2 cellular contexts compared by ENCODE assay signal in genomic region chr17:5225668-5226457, GRCh38.
A peak's percentile ranks its signal among the peaks of the same experiment; 100 is the strongest.
TF ChIP-seq lines count a peak whose summit lies in the region.

No MANE protein-coding gene starts in this region.

TF ChIP-seq in HepG2, 621 proteins besides CTCF, POLR2A, EP300 and RAD21:
- no peak for TF ChIP-seq ZNF703 (CRISPR knock-in tag; IDR thresholded peaks at IDR 0.05; ENCODE audit: borderline replicate concordance)
- no peak for TF ChIP-seq ZNF101 (CRISPR knock-in tag; IDR thresholded peaks at IDR 0.05; ENCODE audit: borderline replicate concordance, low read depth)
- TF ChIP-seq NFE2L1 (CRISPR knock-in tag; IDR thresholded peaks at IDR 0.05; ENCODE audit: borderline replicate concordance) = no peak
- TF ChIP-seq SIN3B (IDR thresholded peaks at IDR 0.05; ENCODE audit: low read length) = no peak

TF ChIP-seq in GM12878, 131 proteins besides CTCF, POLR2A, EP300 and RAD21 (continues in another document):
- no peak for TF ChIP-seq CEBPZ (IDR thresholded peaks at IDR 0.05; ENCODE audit: low read depth, low read length)
- TF ChIP-seq MAX (IDR thresholded peaks at IDR 0.05; ENCODE audit: low read depth, low read length) = no peak
- peak; percentile 95 for TF ChIP-seq RELB (IDR thresholded peaks at IDR 0.05; ENCODE audit: low read depth)
- TF ChIP-seq ZNF384 (IDR thresholded peaks at IDR 0.05; ENCODE audit: borderline replicate concordance, low read depth, low read length) = 0 out of 2 replicates have a peak, but pooled peaks have one; percentile 46
- TF ChIP-seq ZBED1 (IDR thresholded peaks at IDR 0.05; ENCODE audit: borderline replicate concordance) = peak; percentile 32
- TF ChIP-seq ZNF207 (IDR thresholded peaks at IDR 0.05; ENCODE audit: borderline replicate concordance) = 0 out of 2 replicates have a peak, but pooled peaks have one; percentile 46
- no peak for TF ChIP-seq E4F1 (IDR thresholded peaks at IDR 0.05; ENCODE audit: borderline replicate concordance, partially characterized antibody)
- no peak for TF ChIP-seq YY1 (IDR thresholded peaks at IDR 0.05; ENCODE audit: low read depth, low read length)
- no peak for TF ChIP-seq EGR1 (IDR thresholded peaks at IDR 0.05; ENCODE audit: borderline replicate concordance in 1 of 2, low read depth in 2 of 2, low read length in 2 of 2)
- peak; percentile 69; the same call in 1 of the 2 replicates for TF ChIP-seq PKNOX1 (IDR thresholded peaks at IDR 0.05)
- TF ChIP-seq MTA3 (IDR thresholded peaks at IDR 0.05; ENCODE audit: borderline replicate concordance, low read length) = peak; percentile 52; the same call in 1 of the 2 replicates
- TF ChIP-seq BRCA1 (IDR thresholded peaks at IDR 0.05; ENCODE audit: low read depth, low read length) = no peak
- no peak for TF ChIP-seq KAT2A (conservative IDR thresholded peaks at IDR 0.05; ENCODE audit: control insufficient read depth, low read depth, low read length)
- peak; percentile 79; the same call in 1 of the 2 replicates for TF ChIP-seq YBX1 (IDR thresholded peaks at IDR 0.05)
- TF ChIP-seq PRDM15 (CRISPR knock-in tag; IDR thresholded peaks at IDR 0.05) = no peak
- 0 out of 2 replicates have a peak, but pooled peaks have one; percentile 41 for TF ChIP-seq CREM (IDR thresholded peaks at IDR 0.05; ENCODE audit: low read depth)
- TF ChIP-seq BMI1 (IDR thresholded peaks at IDR 0.05; ENCODE audit: borderline replicate concordance) = peak; percentile 81
- no peak for TF ChIP-seq ZBTB11 (CRISPR knock-in tag; IDR thresholded peaks at IDR 0.05)
- TF ChIP-seq NR2C2 (IDR thresholded peaks at IDR 0.05; ENCODE audit: borderline replicate concordance, control insufficient read depth, insufficient read length, low read depth) = no peak
- TF ChIP-seq NR2F1 (conservative IDR thresholded peaks at IDR 0.05) = no peak; the same call in none of the 2 replicates
- 0 out of 2 replicates have a peak, but pooled peaks have one; percentile 32 for TF ChIP-seq TAF1 (IDR thresholded peaks at IDR 0.05; ENCODE audit: borderline replicate concordance, low read depth, low read length)
- peak; percentile 3 to 53; a peak in 3 of 4 replicates for TF ChIP-seq BHLHE40 (IDR thresholded peaks at IDR 0.05; ENCODE audit: borderline replicate concordance in 1 of 2, low read depth in 2 of 2, low read length in 1 of 2)
- 0 out of 2 replicates have a peak, but pooled peaks have one; percentile 37 for TF ChIP-seq STAT3 (IDR thresholded peaks at IDR 0.05; ENCODE audit: low read depth, low read length)
- TF ChIP-seq ZBTB4 (CRISPR knock-in tag; IDR thresholded peaks at IDR 0.05) = no peak
- no peak for TF ChIP-seq PAX8 (IDR thresholded peaks at IDR 0.05)
- TF ChIP-seq NFXL1 (IDR thresholded peaks at IDR 0.05; ENCODE audit: borderline replicate concordance) = no peak
- TF ChIP-seq NFYA (IDR thresholded peaks at IDR 0.05; ENCODE audit: borderline replicate concordance, low read depth, low read length) = no peak
- TF ChIP-seq CHD4 (IDR thresholded peaks at IDR 0.05) = no peak
- TF ChIP-seq SKIL (IDR thresholded peaks at IDR 0.05; ENCODE audit: low read depth, poor library complexity, severe bottlenecking) = peak; percentile 71
- TF ChIP-seq KDM1A (IDR thresholded peaks at IDR 0.05; ENCODE audit: borderline replicate concordance) = no peak
- no peak for TF ChIP-seq SP1 (IDR thresholded peaks at IDR 0.05; ENCODE audit: low read depth, low read length)
